ENCODE assay signal across 8 cellular contexts in the genomic region with DNA sequence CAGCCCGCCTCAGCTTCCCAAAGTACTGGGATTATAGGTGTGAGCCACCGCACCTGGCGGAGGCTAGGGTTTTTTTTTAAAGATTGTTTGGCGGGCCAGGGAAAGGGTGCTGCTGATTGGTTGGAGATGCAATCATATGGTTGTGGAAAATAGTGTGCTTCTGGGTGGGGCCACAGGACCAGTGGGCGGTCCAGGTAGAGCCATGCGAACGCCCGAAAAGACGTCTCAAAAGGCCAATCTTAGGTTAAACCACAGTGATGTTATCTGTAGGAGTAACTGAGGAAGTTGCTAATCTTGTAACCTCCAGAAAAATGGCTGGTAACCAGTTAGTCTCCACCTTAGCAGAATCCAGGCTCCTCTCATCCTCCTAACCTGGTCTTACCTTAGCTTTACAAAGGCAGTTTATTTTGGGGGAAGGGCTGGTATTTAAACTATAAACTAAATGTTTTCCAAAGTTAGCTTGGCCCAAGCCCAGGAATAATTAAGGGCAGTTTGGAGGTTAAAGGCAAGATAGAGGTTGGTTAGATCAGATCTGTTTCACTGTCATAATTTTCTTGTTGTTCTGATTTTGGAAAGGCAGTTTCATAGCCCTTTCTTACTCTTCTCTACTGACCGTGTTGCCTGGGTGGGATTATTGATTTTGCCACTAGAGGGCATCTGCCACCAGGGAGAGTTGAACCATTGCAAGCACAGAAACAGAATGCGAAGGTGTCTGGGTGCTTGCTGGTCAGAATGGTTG.
DNase-seq lines count a peak whose midpoint lies in the region; ATAC-seq and TF ChIP-seq lines count a peak whose summit lies in the region.

No MANE protein-coding gene starts in this region.

- no peak overlapping the region for H2BK5ac ChIP-seq in neuronal stem cell (ENCODE audit: low read length)

- H3K4me2 ChIP-seq in OCI-LY3 (ENCODE audit: low read length) (no peak overlapping the region), neuronal stem cell (ENCODE audit: insufficient read depth, low read length, poor library complexity, severe bottlenecking) (no peak overlapping the region)

- ATAC-seq in HG02981 (IDR thresholded peaks at IDR 0.05; ENCODE audit: unreplicated experiment) (peak; percentile 65), HG03280 (IDR thresholded peaks at IDR 0.05; ENCODE audit: unreplicated experiment) (no peak)

- H4K91ac ChIP-seq in neuronal stem cell (ENCODE audit: low read depth, low read length, poor library complexity) = no peak overlapping the region

- H3K4me1 ChIP-seq in OCI-LY3 (ENCODE audit: low read length) = 0 out of 2 replicates have a peak, but pooled peaks cover 5% of the 10 kb centered on the region
- no peaks in the 10 kb centered on the region for H3K4me1 ChIP-seq in neuronal stem cell (ENCODE audit: control insufficient read depth in 2 of 2, insufficient read depth in 1 of 2, low read depth in 1 of 2, low read length in 2 of 2)
- H3K4me1 ChIP-seq in tibial artery = no peaks in the 10 kb centered on the region

- no peak overlapping the region for H3K4ac ChIP-seq in neuronal stem cell (ENCODE audit: low read length)

- no peak overlapping the region for H3K23ac ChIP-seq in neuronal stem cell (ENCODE audit: low read depth, low read length, poor library complexity)

- H2AK5ac ChIP-seq in neuronal stem cell (ENCODE audit: low read depth, low read length) = no peak overlapping the region

- H3K27me3 ChIP-seq in OCI-LY3 (ENCODE audit: low read depth, low read length) = no peaks in the 10 kb centered on the region
- H3K27me3 ChIP-seq in neuronal stem cell (ENCODE audit: control insufficient read depth in 3 of 3, insufficient read depth in 3 of 3, low read depth in 1 of 3, low read length in 3 of 3) = no peaks in the 10 kb centered on the region
- peaks cover 0 to 12% of the 10 kb centered on the region in 2 donors for H3K27me3 ChIP-seq in tibial artery

- no peak overlapping the region for H4K8ac ChIP-seq in neuronal stem cell (ENCODE audit: low read depth, low read length)

- H2BK120ac ChIP-seq in neuronal stem cell (ENCODE audit: low read depth, low read length) = no peak overlapping the region

- DNase-seq in EL (peak; percentile 62), fibroblast of peridontal ligament (ENCODE audit: extremely low read depth) (peak; percentile 66), neuronal stem cell (ENCODE audit: low spot score) (peak; percentile 65), tibial artery (peak in 1 of 2 donors; percentile 38)
- DNase-seq in activated T-cell treated with anti-CD3 and anti-CD28 coated beads, Interleukin-2, amount 50 U/mL, for 1 hour = peak; percentile 34

- peak; percentile 80 for TF ChIP-seq CTCF in OCI-LY3 (IDR thresholded peaks at IDR 0.05; ENCODE audit: low read depth, low read length)
- TF ChIP-seq CTCF in tibial artery (IDR thresholded peaks at IDR 0.05) = peak; percentile 67 to 80

- H2BK12ac ChIP-seq in neuronal stem cell (ENCODE audit: low read length) = no peak overlapping the region

- H4K20me1 ChIP-seq in OCI-LY3 (ENCODE audit: insufficient read depth, low read length) = peaks cover 17% of the 10 kb centered on the region; the same call in 1 of the 2 replicates

- no peak overlapping the region for H2BK15ac ChIP-seq in neuronal stem cell (ENCODE audit: low read length)

- WGBS in neuronal stem cell (ENCODE audit: extremely low coverage in 2 of 2, insufficient read length in 2 of 2, insufficient replicate concordance in 1 of 2), 2 donors = no CpG with 5 or more reads among the region's 11 CpGs

- H3K79me2 ChIP-seq in OCI-LY3 (ENCODE audit: low read length) = no peaks in the 10 kb centered on the region

- intact Hi-C loops in tibial artery (cut with DNase I; ENCODE audit: low total_unique reads) = loop anchor here (10.0 kb wide), 1 partner anchor 335 kb away; no protein-coding TSS in a partner anchor

- H2AFZ ChIP-seq in OCI-LY3 (ENCODE audit: low read depth, low read length) (no peak overlapping the region), neuronal stem cell (ENCODE audit: low read length) (no peak overlapping the region)

- no peak overlapping the region for H3K9ac ChIP-seq in OCI-LY3 (ENCODE audit: low read length)
- H3K9ac ChIP-seq in neuronal stem cell (ENCODE audit: low read depth, low read length, poor library complexity) = no peak overlapping the region

- H3K4me3 ChIP-seq in OCI-LY3 (ENCODE audit: low read length) (no peak overlapping the region), neuronal stem cell (ENCODE audit: low read length in 2 of 2) (no peak overlapping the region), tibial artery (no peak overlapping the region)

- no peak overlapping the region for H3K18ac ChIP-seq in neuronal stem cell (ENCODE audit: low read length)

- H3K79me1 ChIP-seq in neuronal stem cell (ENCODE audit: low read depth, low read length) = no peaks in the 10 kb centered on the region

- H3K9me3 ChIP-seq in OCI-LY3 (ENCODE audit: insufficient read depth, low read length) (no peaks in the 10 kb centered on the region), neuronal stem cell (replicated peaks in 1 of 2; ENCODE audit: control insufficient read depth in 2 of 2, insufficient read depth in 1 of 2, low read depth in 1 of 2, low read length in 2 of 2) (no peaks in the 10 kb centered on the region), tibial artery (no peaks in the 10 kb centered on the region)

- H3K27ac ChIP-seq in OCI-LY3 (ENCODE audit: low read length) = no peak overlapping the region
- H3K27ac ChIP-seq in neuronal stem cell (replicated peaks; ENCODE audit: low read length) = no peak overlapping the region
- no peak overlapping the region for H3K27ac ChIP-seq in tibial artery

- H3K14ac ChIP-seq in neuronal stem cell (ENCODE audit: low read length) = no peak overlapping the region

- H3K36me3 ChIP-seq in OCI-LY3 (replicated peaks; ENCODE audit: low read depth, low read length) (peaks cover 37% of the 10 kb centered on the region), neuronal stem cell (replicated peaks in 1 of 2; ENCODE audit: control insufficient read depth in 2 of 2, insufficient read depth in 2 of 2, low read length in 2 of 2) (no peaks in the 10 kb centered on the region), tibial artery (no peaks in the 10 kb centered on the region)
